8 cellular contexts compared by ENCODE assay signal in the genomic region with DNA sequence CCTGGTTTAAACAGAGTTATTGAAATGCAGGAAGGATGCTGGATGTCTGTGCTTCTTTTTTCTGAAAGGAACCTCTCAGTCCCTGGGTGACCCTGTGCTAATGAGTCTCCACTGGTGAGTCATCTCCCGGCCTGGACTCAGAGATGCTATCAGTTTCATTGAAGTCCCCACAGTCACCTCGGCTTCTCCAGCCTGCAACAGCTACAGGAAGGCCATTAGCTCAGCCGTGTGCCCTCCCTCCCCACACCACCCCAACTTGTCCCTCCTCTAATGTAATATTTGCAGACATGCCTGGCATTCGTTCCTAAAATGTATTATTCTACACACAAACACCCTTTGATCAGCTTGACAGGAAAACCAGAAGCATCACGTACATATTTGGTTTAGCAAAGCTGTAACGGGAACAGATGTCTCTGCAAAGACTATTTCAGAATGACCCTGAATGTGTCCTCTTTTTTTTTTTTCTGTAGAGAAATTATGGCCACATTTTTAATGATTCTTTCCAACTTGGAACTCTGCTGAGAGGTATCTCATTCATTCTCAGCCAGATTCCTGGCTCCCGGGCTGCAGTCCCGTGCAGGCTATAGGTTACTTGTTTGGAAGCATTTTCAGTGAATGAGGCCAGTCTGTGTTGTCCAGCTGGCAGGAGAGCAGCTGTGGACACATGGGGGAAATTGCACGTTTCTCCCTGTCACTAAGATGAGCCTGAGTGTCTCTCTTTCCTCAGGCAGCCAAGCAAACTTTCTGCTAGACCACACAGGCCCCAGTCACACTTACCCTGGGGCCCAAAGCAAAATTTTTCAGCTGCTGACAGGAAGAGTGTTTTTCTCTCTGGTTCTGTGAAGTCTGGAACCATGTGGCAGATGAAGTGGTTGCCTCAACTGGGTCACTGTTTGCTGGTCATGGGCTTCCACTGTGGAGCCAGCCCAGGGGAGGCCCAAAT.
DNase-seq lines count a peak whose midpoint lies in the region; ATAC-seq, FAIRE-seq and TF ChIP-seq lines count a peak whose summit lies in the region.

No MANE protein-coding gene starts in this region.

- peak; percentile 83 for ATAC-seq in HG02840 (IDR thresholded peaks at IDR 0.05; ENCODE audit: low FRiP score, unreplicated experiment)
- ATAC-seq in left colon, result no peak

- H3K27me3 ChIP-seq in ascending aorta, result no peaks in the 10 kb centered on the region

- H3K4me1 ChIP-seq in ascending aorta, result peaks cover 0 to 11% of the 10 kb centered on the region in 2 donors

- H3K36me3 ChIP-seq in ascending aorta, result no peaks in the 10 kb centered on the region

- intact Hi-C loops in ascending aorta (cut with DNase I), result no loop called here
- intact Hi-C loops in left colon (cut with DNase I, micrococcal nuclease), result no loop called here

- no peaks in the 10 kb centered on the region for H3K9me3 ChIP-seq in ascending aorta

- no peak for TF ChIP-seq CTCF in ascending aorta (IDR thresholded peaks at IDR 0.05)

- no peak overlapping the region for H3K4me3 ChIP-seq in ascending aorta

- peak; percentile 50 for FAIRE-seq in GM18507 (lab: Jason Lieb, UNC)

- peak; percentile 68 for DNase-seq in AG08396 (ENCODE audit: low spot score)
- DNase-seq in GM18507 (ENCODE audit: extremely low spot score, insufficient read length, low read depth), result no peak
- DNase-seq in NCI-H446 treated with DMSO at 0.1 percent for 48 hours (lab: John Stamatoyannopoulos, UW), result peak; percentile 19
- peak; percentile 37 to 79 for DNase-seq in ascending aorta (ENCODE audit: low spot score in 2 of 2)
- DNase-seq in left colon, result peak; percentile 24 to 49
- peak; percentile 64 for DNase-seq in ureter (ENCODE audit: low spot score)
- DNase-seq in NCI-H1436 (lab: John Stamatoyannopoulos, UW), result no peak

- no peak overlapping the region for H3K27ac ChIP-seq in ascending aorta

Comparison
In these comparisons a context has a peak if more than half of its experiments do, and no peak if none do; other contexts are left out.
1. DNase-seq: peak in AG08396 (single experiment), NCI-H446 treated with DMSO at 0.1 percent for 48 hours (single experiment), ascending aorta (2 of 2), left colon (2 of 2) and ureter (single experiment); none in GM18507 (single experiment) and NCI-H1436 (single experiment).